ENCODE assay signal across 9 cellular contexts in genomic region chr11:126318642-126319373, GRCh38. TPM values are rescaled to one million over a fixed set of nuclear protein-coding genes. Genes with fewer than 3 reads are reported as not detected.
DNase-seq lines count a peak whose midpoint lies in the region; TF ChIP-seq lines count a peak whose summit lies in the region.
"Had no signal": no experiment of that assay in that cellular context is flagged by ENCODE, and none has a peak within 500 bp of the region (broad histone marks: within the 10 kb centered on the region; RNA-seq: fewer than 3 reads in every experiment).

No MANE protein-coding gene starts in this region.

- no TSS peak for BruUV-seq in Calu3 (replicated peaks; lab: Mats Ljungman, UMichigan)

- 26 to 69% (median 32%) methylated on average over 7 of the region's 7 CpGs for WGBS in adipose tissue, 3 donors
- 41 to 64% (median 60%) methylated on average over 5 to 7 of the region's 7 CpGs for WGBS in stomach, 5 donors

- H3K36me3 ChIP-seq in stomach, result peaks cover 0 to 14% (median 9%) of the 10 kb centered on the region in 4 donors

- no peaks in the 10 kb centered on the region for H3K9me3 Mint-ChIP-seq in Calu3 (ENCODE audit: low read depth, unreplicated experiment)

- CTCF ChIA-PET in Calu3 (lab: Charles Lee), result interaction anchor here (0.7 to 1.0 kb wide), 2 partner anchors 9 to 162 kb away, joined by 3 to 4 read pairs; no protein-coding TSS in a partner anchor

- H3K9me3 ChIP-seq in stomach, result no peaks in the 10 kb centered on the region

- peaks cover 12% of the 10 kb centered on the region for H3K4me1 Mint-ChIP-seq in Calu3 (ENCODE audit: low read depth, unreplicated experiment)

- no peak for TF ChIP-seq EP300 in stomach (IDR thresholded peaks at IDR 0.05)

- no peak for TF ChIP-seq POLR2A in stomach (IDR thresholded peaks at IDR 0.05)

- no peaks in the 10 kb centered on the region for H3K27me3 Mint-ChIP-seq in Calu3 (ENCODE audit: unreplicated experiment)

- no peaks in the 10 kb centered on the region for H3K27me3 ChIP-seq in stomach

- peak overlapping the region; percentile 28 for H3K27ac ChIP-seq in adipose tissue (ENCODE audit: low read depth, low read length)
- H3K27ac ChIP-seq in stomach, result peak overlapping the region; percentile 7 to 81 (median 77)
- H3K27ac ChIP-seq: C4-2B had no signal

- peaks cover 5 to 27% (median 24%) of the 10 kb centered on the region in 4 donors for H3K4me1 ChIP-seq in stomach

- DNase-seq in NCI-H526 (lab: John Stamatoyannopoulos, UW) (peak; percentile 31 to 44), NCI-H526 treated with DMSO at 0.1 percent for 48 hours (lab: John Stamatoyannopoulos, UW) (no peak), H4 (ENCODE audit: low spot score) (peak; percentile 95), NAMALWA (ENCODE audit: low spot score) (peak; percentile 17), inferior parietal cortex (ENCODE audit: extremely low spot score) (peak; percentile 42), stomach (no peak), Calu3 (no peak)

- H3K36me3 Mint-ChIP-seq in Calu3 (ENCODE audit: insufficient read depth, unreplicated experiment), result no peaks in the 10 kb centered on the region

- intact Hi-C loops in stomach (cut with DNase I; ENCODE audit: low total_unique reads) (loop anchor here (10.0 kb wide), 1 partner anchor 96 kb away; no protein-coding TSS in a partner anchor), Calu3 (cut with micrococcal nuclease; ENCODE audit: unreplicated experiment) (no loop called here)

- no peak overlapping the region for H3K4me3 Mint-ChIP-seq in Calu3 (ENCODE audit: low read depth, unreplicated experiment)

- no peak overlapping the region for H3K27ac Mint-ChIP-seq in Calu3 (ENCODE audit: unreplicated experiment)

- TF ChIP-seq CTCF in stomach (IDR thresholded peaks at IDR 0.05), result no peak
- no peak for TF ChIP-seq CTCF in Calu3 (IDR thresholded peaks at IDR 0.05; ENCODE audit: unreplicated experiment)

- H3K4me3 ChIP-seq in stomach, result peak overlapping the region in 2 of 4 donors; percentile 11 to 15

RNA-seq across cellular contexts. Expression of gene DCPS, which starts 14.9 kb away (rescaled TPM):
- total RNA-seq in H4 (2014; rRNA removed; shearing (Covaris generic)), result 25.9 and 36.9 TPM in 2 replicates
- polyA plus RNA-seq in adipose tissue, result 10 to 100 TPM; 13.5 to 17.4 (median 15.8) TPM
- total RNA-seq in stomach, result 10 to 100 TPM in 2 of 5 donors, 1 to 10 TPM in 3; 1.8 to 60.3 (median 5.9) TPM
- 10 to 100 TPM; 10.5 to 21.2 (median 14.7) TPM for polyA plus RNA-seq in stomach
- total RNA-seq in Calu3 (2022), result 30.5 and 33.2 TPM in 2 replicates

RNA-seq across cellular contexts. Expression of gene TIRAP, which starts 35.9 kb away (rescaled TPM):
- total RNA-seq in H4 (2014; rRNA removed; shearing (Covaris generic)), result 1.8 and 3.9 TPM in 2 replicates
- 1 to 10 TPM; 5.2 to 6.5 (median 5.9) TPM for polyA plus RNA-seq in adipose tissue
- 10 to 100 TPM in 3 of 5 donors, 1 to 10 TPM in 2; 5.1 to 86.2 (median 15.6) TPM for total RNA-seq in stomach
- 1 to 10 TPM; 3.7 to 6.6 (median 5.2) TPM for polyA plus RNA-seq in stomach
- total RNA-seq in Calu3 (2022), result 8.1 and 8.2 TPM in 2 replicates

RNA-seq across cellular contexts. Expression of gene ST3GAL4, which starts 36.7 kb away (rescaled TPM):
- 49.8 and 55.9 TPM in 2 replicates for total RNA-seq in H4 (2014; rRNA removed; shearing (Covaris generic))
- polyA plus RNA-seq in adipose tissue (10 to 100 TPM in 2 of 3 donors, 1 to 10 TPM in 1; 7.5 to 42.1 (median 20.8) TPM), stomach (10 to 100 TPM; 12.5 to 26.0 (median 15.7) TPM)
- total RNA-seq in stomach (10 to 100 TPM in 3 of 5 donors, 1 to 10 TPM in 1, not detected in 1; 9.9 to 31.0 (median 18.4) TPM), Calu3 (2022) (22.1 and 27.9 TPM in 2 replicates)

RNA-seq across cellular contexts. Expression of gene FOXRED1, which starts 49.9 kb away (rescaled TPM):
- 29.0 and 40.3 TPM in 2 replicates for total RNA-seq in H4 (2014; rRNA removed; shearing (Covaris generic))
- polyA plus RNA-seq in adipose tissue (10 to 100 TPM; 10.4 to 27.7 (median 24.5) TPM), stomach (10 to 100 TPM; 17.3 to 22.7 (median 18.9) TPM)
- total RNA-seq in stomach (10 to 100 TPM in 4 of 5 donors, 1 to 10 TPM in 1; 5.4 to 26.3 (median 14.8) TPM), Calu3 (2022) (34.9 and 40.1 TPM in 2 replicates)

RNA-seq across cellular contexts. Expression of gene SRPRA, which starts 50.1 kb away (rescaled TPM):
- 144 and 145 TPM in 2 replicates for total RNA-seq in H4 (2014; rRNA removed; shearing (Covaris generic))
- 100 to 1,000 TPM in 1 of 3 donors, 10 to 100 TPM in 2; 30.4 to 127 (median 85.5) TPM for polyA plus RNA-seq in adipose tissue
- total RNA-seq in stomach, result 100 to 1,000 TPM in 2 of 5 donors, 10 to 100 TPM in 3; 13.9 to 255 (median 63.7) TPM
- polyA plus RNA-seq in stomach, result 10 to 100 TPM; 26.4 to 49.3 (median 37.4) TPM
- 64.6 and 66.4 TPM in 2 replicates for total RNA-seq in Calu3 (2022)

Comparison
In these comparisons a context has a peak if more than half of its experiments do, and no peak if none do; other contexts are left out.
1. DNase-seq: peak in NCI-H526 (2 of 2), H4 (single experiment), NAMALWA (single experiment) and inferior parietal cortex (single experiment); none in NCI-H526 treated with DMSO at 0.1 percent for 48 hours (single experiment), stomach (single experiment) and Calu3 (single experiment).